In the genomic region with DNA sequence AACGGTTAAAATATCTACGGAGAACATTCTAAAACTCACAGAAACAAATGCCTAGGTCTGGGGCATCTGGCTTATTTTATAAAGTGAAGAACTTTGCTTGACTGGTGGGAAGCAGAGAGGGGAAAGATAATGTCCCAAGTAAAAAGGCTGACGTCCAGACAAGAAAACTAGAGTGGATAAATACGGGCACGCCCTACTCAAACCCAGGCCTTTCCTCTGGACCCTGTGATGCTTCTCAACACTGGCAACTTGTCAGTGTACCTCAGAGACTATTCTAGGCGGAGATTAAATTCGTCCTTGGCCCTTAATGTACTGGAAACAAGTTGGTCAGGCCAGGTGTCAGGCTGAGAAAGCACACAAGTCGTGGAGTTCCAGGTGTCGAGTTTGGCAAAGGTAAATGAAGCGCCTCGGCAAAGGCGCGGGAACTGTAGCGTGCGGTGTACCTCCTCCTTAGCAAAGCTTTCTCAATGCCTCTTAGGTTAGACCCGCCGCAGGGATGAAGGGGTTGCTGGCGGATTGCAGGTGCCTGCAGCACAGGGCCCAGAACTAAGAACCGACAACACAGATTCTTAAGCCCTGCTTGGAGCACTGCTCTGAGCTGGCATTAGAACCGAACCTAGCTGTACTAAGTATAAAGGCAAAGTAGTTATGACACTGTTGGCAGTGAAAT, we compare ENCODE assay signal across 8 cellular contexts.
A peak's percentile ranks its signal among the peaks of the same experiment; 100 is the strongest.
DNase-seq lines count a peak whose midpoint lies in the region.

No MANE protein-coding gene starts in this region.

- DNase-seq in activated CD8-positive, alpha-beta memory T cell treated with anti-CD3 and anti-CD28 coated beads, Interleukin-2, amount 50 U/mL, for 48 hours = peak; percentile 67
- DNase-seq in activated CD8-positive, alpha-beta memory T cell treated with anti-CD3 and anti-CD28 coated beads, Interleukin-2, amount 50 U/mL, for 4 hours = no peak
- no peak for DNase-seq in NT2/D1 (ENCODE audit: low read depth, low spot score)
- DNase-seq in superior temporal gyrus (ENCODE audit: extremely low spot score) = no peak
- DNase-seq in activated CD4-positive, CD25-positive, alpha-beta regulatory T cell treated with anti-CD3 and anti-CD28 coated beads, Interleukin-2, amount 50 U/mL, for 72 hours = no peak
- DNase-seq in retina = no peak

- no peaks in the 10 kb centered on the region for H3K9me3 ChIP-seq in NT2/D1 (ENCODE audit: insufficient read depth, low read length)
- no peaks in the 10 kb centered on the region for H3K9me3 ChIP-seq in mucosa of rectum (ENCODE audit: control insufficient read depth in 2 of 2, low read length in 2 of 2)

- no peaks in the 10 kb centered on the region for H3K4me1 ChIP-seq in NT2/D1 (ENCODE audit: insufficient read depth, insufficient read length)
- peaks cover 24 to 31% of the 10 kb centered on the region in 2 donors for H3K4me1 ChIP-seq in mucosa of rectum (ENCODE audit: control insufficient read depth in 2 of 2, insufficient read depth in 2 of 2, low read length in 2 of 2)

- intact Hi-C loops in dendritic cell treated with granulocyte-macrophage colony-stimulating factor and Interleukin-4, amounts not matched to agents 40 ng/mL and 50 ng/mL, for 4 days (cut with micrococcal nuclease) = loop anchor here (1.0 kb wide), 1 partner anchor 71 kb away; the partner anchor contains the start of gene WBP2

- H3K36me3 ChIP-seq in NT2/D1 (ENCODE audit: insufficient read depth, insufficient read length, low read length) (peaks cover 7% of the 10 kb centered on the region), mucosa of rectum (ENCODE audit: control insufficient read depth in 2 of 2, insufficient read depth in 2 of 2, low read length in 2 of 2) (peaks cover 0 to under 1% of the 10 kb centered on the region in 2 donors)

- H3K27ac ChIP-seq in mucosa of rectum (ENCODE audit: low read depth in 2 of 2, low read length in 2 of 2) = peak overlapping the region; percentile 93 to 100

- peak overlapping the region; percentile 59 for H3K9ac ChIP-seq in NT2/D1 (ENCODE audit: insufficient read length, low read depth)
- H3K9ac ChIP-seq in mucosa of rectum (ENCODE audit: low read depth in 1 of 2, low read length in 2 of 2) = peak overlapping the region; percentile 76

- H3K4me3 ChIP-seq in NT2/D1 (ENCODE audit: insufficient read length, low read depth) = peak overlapping the region; percentile 27
- peak overlapping the region; percentile 76 to 90 for H3K4me3 ChIP-seq in mucosa of rectum (ENCODE audit: low read length in 2 of 2)

- H3K4me3 Mint-ChIP-seq in dendritic cell treated with granulocyte-macrophage colony-stimulating factor and Interleukin-4, amounts not matched to agents 40 ng/mL and 50 ng/mL, for 4 days = peak overlapping the region; percentile 81

- H3K4me1 Mint-ChIP-seq in dendritic cell treated with granulocyte-macrophage colony-stimulating factor and Interleukin-4, amounts not matched to agents 40 ng/mL and 50 ng/mL, for 4 days (ENCODE audit: low read depth) = peaks cover 29% of the 10 kb centered on the region

- H3K9me3 Mint-ChIP-seq in dendritic cell treated with granulocyte-macrophage colony-stimulating factor and Interleukin-4, amounts not matched to agents 40 ng/mL and 50 ng/mL, for 4 days = no peaks in the 10 kb centered on the region

- H3K36me3 Mint-ChIP-seq in dendritic cell treated with granulocyte-macrophage colony-stimulating factor and Interleukin-4, amounts not matched to agents 40 ng/mL and 50 ng/mL, for 4 days (ENCODE audit: low read depth) = peaks cover 17% of the 10 kb centered on the region

- no peaks in the 10 kb centered on the region for H3K27me3 Mint-ChIP-seq in dendritic cell treated with granulocyte-macrophage colony-stimulating factor and Interleukin-4, amounts not matched to agents 40 ng/mL and 50 ng/mL, for 4 days

- H3K27me3 ChIP-seq in NT2/D1 (ENCODE audit: insufficient read depth, insufficient read length) (no peaks in the 10 kb centered on the region), mucosa of rectum (ENCODE audit: control insufficient read depth in 2 of 2, insufficient read depth in 2 of 2, low read length in 2 of 2) (no peaks in the 10 kb centered on the region)

- peak overlapping the region; percentile 99 for H3K27ac Mint-ChIP-seq in dendritic cell treated with granulocyte-macrophage colony-stimulating factor and Interleukin-4, amounts not matched to agents 40 ng/mL and 50 ng/mL, for 4 days
